In genomic region chr9:95574866-95575553, GRCh38 we compare ENCODE assay signal across 21 cellular contexts. TPM values are rescaled to one million over a fixed set of nuclear protein-coding genes. Genes with fewer than 3 reads are reported as not detected.
DNase-seq lines count a peak whose midpoint lies in the region; ATAC-seq and TF ChIP-seq lines count a peak whose summit lies in the region.
"Had no signal": no experiment of that assay in that cellular context is flagged by ENCODE, and none has a peak within 500 bp of the region (broad histone marks: within the 10 kb centered on the region; RNA-seq: fewer than 3 reads in every experiment).

No MANE protein-coding gene starts in this region.

- H3K36me3 Mint-ChIP-seq in Caco-2 (ENCODE audit: insufficient read depth, unreplicated experiment) = no peaks in the 10 kb centered on the region
- H3K36me3 Mint-ChIP-seq in endothelial cell (ENCODE audit: low read depth, unreplicated experiment) = no peaks in the 10 kb centered on the region
- no peaks in the 10 kb centered on the region for H3K36me3 Mint-ChIP-seq in naive thymus-derived CD8-positive, alpha-beta T cell
- H3K36me3 Mint-ChIP-seq in osteocyte (ENCODE audit: unreplicated experiment) = no peaks in the 10 kb centered on the region

- DNase-seq in Caco-2 (no peak), SW480 (ENCODE audit: low spot score) (peak; percentile 91), endothelial cell (ENCODE audit: low spot score) (no peak), trophoblast cell (no peak), osteocyte (ENCODE audit: extremely low spot score, unreplicated experiment) (no peak)
- DNase-seq in naive thymus-derived CD8-positive, alpha-beta T cell = no peak
- DNase-seq: BE2C, Calu3, GM23248, HCEC 1CT, Kasumi-1, MG63, NCI-H1092 treated with DMSO at 0.1 percent for 48 hours, NCI-H146, NCI-H2029 treated with DMSO at 0.1 percent for 48 hours, NCI-H2171, Peyer's patch had no signal

- H3K4me2 ChIP-seq in trophoblast cell (ENCODE audit: low read length) = no peak overlapping the region

- H3K36me3 ChIP-seq in Caco-2 (ENCODE audit: control insufficient read depth, insufficient read depth, low read length) (no peaks in the 10 kb centered on the region), trophoblast cell (ENCODE audit: control insufficient read depth in 1 of 2, insufficient read depth in 2 of 2, low read length in 2 of 2) (no peaks in the 10 kb centered on the region)
- H3K36me3 ChIP-seq: BE2C, MG63, Peyer's patch, SJSA1 had no signal

- intact Hi-C loops in Caco-2 (cut with micrococcal nuclease; ENCODE audit: unreplicated experiment) = no loop called here

- H2AK5ac ChIP-seq in trophoblast cell (ENCODE audit: low read length) = peak overlapping the region; percentile 5

- peak overlapping the region; percentile 88 for H3K27ac Mint-ChIP-seq in Caco-2 (ENCODE audit: unreplicated experiment)
- peak overlapping the region; percentile 13 for H3K27ac Mint-ChIP-seq in endothelial cell (ENCODE audit: unreplicated experiment)
- no peak overlapping the region for H3K27ac Mint-ChIP-seq in naive thymus-derived CD8-positive, alpha-beta T cell
- H3K27ac Mint-ChIP-seq in osteocyte (ENCODE audit: unreplicated experiment) = no peak overlapping the region
- H3K27ac Mint-ChIP-seq: CD4-positive, alpha-beta T cell had no signal

- no peak overlapping the region for H3K4ac ChIP-seq in trophoblast cell (ENCODE audit: low read depth, low read length)

- peaks cover 2% of the 10 kb centered on the region for H3K79me2 ChIP-seq in trophoblast cell (ENCODE audit: control insufficient read depth, insufficient read depth, low read length, poor library complexity)

- peaks cover 6% of the 10 kb centered on the region for H3K4me1 Mint-ChIP-seq in Caco-2 (ENCODE audit: low read depth, unreplicated experiment)
- H3K4me1 Mint-ChIP-seq in endothelial cell (ENCODE audit: unreplicated experiment) = peaks cover 19% of the 10 kb centered on the region
- peaks cover 11 to 20% (median 14%) of the 10 kb centered on the region in 4 donors for H3K4me1 Mint-ChIP-seq in naive thymus-derived CD8-positive, alpha-beta T cell
- H3K4me1 Mint-ChIP-seq in osteocyte (ENCODE audit: unreplicated experiment) = peaks cover 9% of the 10 kb centered on the region

- H3K27ac ChIP-seq in trophoblast cell (ENCODE audit: low read depth, low read length) = no peak overlapping the region
- H3K27ac ChIP-seq: GM23248, Peyer's patch, SJSA1 had no signal

- no peak overlapping the region for H2BK120ac ChIP-seq in trophoblast cell (ENCODE audit: insufficient read depth, low read length, poor library complexity)

- peak overlapping the region; percentile 10 for H2BK12ac ChIP-seq in trophoblast cell (ENCODE audit: low read length)

- no CpG with 5 or more reads among the region's 14 CpGs for WGBS in trophoblast cell (ENCODE audit: extremely low coverage, insufficient coverage, insufficient read length)

- no peaks in the 10 kb centered on the region for H3K9me3 ChIP-seq in Caco-2
- no peaks in the 10 kb centered on the region for H3K9me3 ChIP-seq in trophoblast cell (ENCODE audit: insufficient read depth, low read depth, low read length)
- H3K9me3 ChIP-seq: BE2C, MG63, Peyer's patch, SJSA1 had no signal

- no peak overlapping the region for H3K9ac ChIP-seq in trophoblast cell (ENCODE audit: low read length)
- H3K9ac ChIP-seq: GM23248 had no signal

- H3K27me3 Mint-ChIP-seq in Caco-2 (ENCODE audit: insufficient read depth, unreplicated experiment) (no peaks in the 10 kb centered on the region), endothelial cell (ENCODE audit: unreplicated experiment) (peaks cover 23% of the 10 kb centered on the region), osteocyte (ENCODE audit: unreplicated experiment) (peaks cover 3% of the 10 kb centered on the region)
- H3K27me3 Mint-ChIP-seq in naive thymus-derived CD8-positive, alpha-beta T cell = peaks cover 4 to 30% (median 22%) of the 10 kb centered on the region in 5 donors

- CTCF ChIA-PET in Caco-2 (lab: Charles Lee) = no interaction called here

- H4K8ac ChIP-seq in trophoblast cell (ENCODE audit: low read depth, low read length) = no peak overlapping the region

- peaks cover 19% of the 10 kb centered on the region for H3K79me1 ChIP-seq in trophoblast cell (ENCODE audit: low read length)

- POLR2A ChIA-PET in Caco-2 (lab: Charles Lee) = no interaction called here
- POLR2A ChIA-PET in naive thymus-derived CD8-positive, alpha-beta T cell (lab: Charles Lee) = no interaction called here

- H3K14ac ChIP-seq in trophoblast cell (ENCODE audit: low read length) = peak overlapping the region; percentile 9

- H3K9me3 Mint-ChIP-seq in Caco-2 (ENCODE audit: unreplicated experiment) (no peaks in the 10 kb centered on the region), endothelial cell (ENCODE audit: unreplicated experiment) (no peaks in the 10 kb centered on the region), osteocyte (ENCODE audit: unreplicated experiment) (no peaks in the 10 kb centered on the region)
- H3K9me3 Mint-ChIP-seq in naive thymus-derived CD8-positive, alpha-beta T cell = no peaks in the 10 kb centered on the region
- H3K9me3 Mint-ChIP-seq: CD4-positive, alpha-beta T cell had no signal

- H3K18ac ChIP-seq in trophoblast cell (ENCODE audit: low read length) = no peak overlapping the region

- H3K4me3 Mint-ChIP-seq in Caco-2 (ENCODE audit: unreplicated experiment) (peak overlapping the region; percentile 48), endothelial cell (ENCODE audit: unreplicated experiment) (peak overlapping the region; percentile 6), osteocyte (ENCODE audit: unreplicated experiment) (no peak overlapping the region)
- H3K4me3 Mint-ChIP-seq in naive thymus-derived CD8-positive, alpha-beta T cell = no peak overlapping the region
- H3K4me3 Mint-ChIP-seq: CD4-positive, alpha-beta T cell had no signal

- peak overlapping the region; percentile 29 for H4K91ac ChIP-seq in trophoblast cell (ENCODE audit: low read depth, low read length)

- H3K27me3 ChIP-seq in Caco-2 (replicated peaks; ENCODE audit: control insufficient read depth, insufficient read depth, low read length) (no peaks in the 10 kb centered on the region), trophoblast cell (ENCODE audit: insufficient read depth, low read length) (no peaks in the 10 kb centered on the region)
- H3K27me3 ChIP-seq: BE2C, MG63, Peyer's patch, SJSA1 had no signal

- H3K4me1 ChIP-seq in Caco-2 (no peaks in the 10 kb centered on the region), trophoblast cell (ENCODE audit: control insufficient read depth in 1 of 2, insufficient read depth in 2 of 2, low read length in 2 of 2) (peaks cover 16 to 19% of the 10 kb centered on the region in 2 experiments)
- H3K4me1 ChIP-seq: BE2C, Peyer's patch had no signal

- no peak overlapping the region for H2AFZ ChIP-seq in trophoblast cell (ENCODE audit: insufficient read depth, low read length, poor library complexity)
- H2AFZ ChIP-seq: GM23248 had no signal

- no peak overlapping the region for H3K23ac ChIP-seq in trophoblast cell (ENCODE audit: low read length)

- TF ChIP-seq CTCF in Caco-2 (IDR thresholded peaks at IDR 0.05; ENCODE audit: insufficient read depth in 1 of 2, low read depth in 1 of 2, low read length in 1 of 2, severe bottlenecking in 1 of 2, unreplicated experiment in 1 of 2) = no peak
- no peak for TF ChIP-seq CTCF in endothelial cell (IDR thresholded peaks at IDR 0.05; ENCODE audit: unreplicated experiment)
- TF ChIP-seq CTCF in osteocyte (IDR thresholded peaks at IDR 0.05) = no peak

- ATAC-seq in HG03432 (IDR thresholded peaks at IDR 0.05; ENCODE audit: unreplicated experiment) = no peak
- ATAC-seq in naive thymus-derived CD8-positive, alpha-beta T cell = no peak

- H3K4me3 ChIP-seq in Caco-2 (ENCODE audit: low read depth, low read length) (no peak overlapping the region), trophoblast cell (ENCODE audit: low read depth, low read length) (no peak overlapping the region)
- H3K4me3 ChIP-seq: GM12878, GM23248, MG63, Peyer's patch, SJSA1 had no signal

- no TSS peak for BruUV-seq in Caco-2 (replicated peaks; lab: Mats Ljungman, UMichigan)

- no peak overlapping the region for H4K12ac ChIP-seq in trophoblast cell (ENCODE audit: low read depth, low read length)

- H2BK5ac ChIP-seq in trophoblast cell (ENCODE audit: low read depth, low read length, poor library complexity) = no peak overlapping the region

RNA-seq across cellular contexts. Expression of gene PTCH1, which starts 58.2 kb away (rescaled TPM):
- total RNA-seq in Caco-2 (2022) (23.3 and 25.9 TPM in 2 replicates), endothelial cell (ENCODE audit: unreplicated experiment) (24.1 TPM), osteocyte (16.2 and 16.9 TPM in 2 replicates)
- polyA plus RNA-seq in trophoblast cell (2013) = 13.6 and 13.7 TPM in 2 replicates
- total RNA-seq in naive thymus-derived CD8-positive, alpha-beta T cell = 10 to 100 TPM; 47.7 to 49.6 TPM
- polyA plus RNA-seq in naive thymus-derived CD8-positive, alpha-beta T cell = 10 to 100 TPM; 10.5 to 18.1 (median 17.3) TPM

Comparison
In these comparisons a context has a peak if more than half of its experiments do, and no peak if none do; other contexts are left out.
1. H3K27ac Mint-ChIP-seq: peak in Caco-2 (single experiment) and endothelial cell (single experiment); none in naive thymus-derived CD8-positive, alpha-beta T cell (0 of 10) and osteocyte (single experiment).
2. H3K4me3 Mint-ChIP-seq: peak in Caco-2 (single experiment) and endothelial cell (single experiment); none in naive thymus-derived CD8-positive, alpha-beta T cell (0 of 10) and osteocyte (single experiment).